1 cellular context compared by ENCODE assay signal in genomic region chr12:132660047-132660446, GRCh38.
TF ChIP-seq lines count a peak whose summit lies in the region.

No MANE protein-coding gene starts in this region.

TF ChIP-seq in HepG2, 621 proteins besides CTCF, POLR2A, EP300 and RAD21:
- TF ChIP-seq ZNF317 (CRISPR knock-in tag; IDR thresholded peaks at IDR 0.05) (no peak), ZFYVE20 (CRISPR knock-in tag; IDR thresholded peaks at IDR 0.05; ENCODE audit: borderline replicate concordance, low read depth) (no peak), BRD4 (CRISPR knock-in tag; IDR thresholded peaks at IDR 0.05) (no peak), ZNF670 (CRISPR knock-in tag; IDR thresholded peaks at IDR 0.05; ENCODE audit: borderline replicate concordance) (no peak)
- TF ChIP-seq, protein P1, sequence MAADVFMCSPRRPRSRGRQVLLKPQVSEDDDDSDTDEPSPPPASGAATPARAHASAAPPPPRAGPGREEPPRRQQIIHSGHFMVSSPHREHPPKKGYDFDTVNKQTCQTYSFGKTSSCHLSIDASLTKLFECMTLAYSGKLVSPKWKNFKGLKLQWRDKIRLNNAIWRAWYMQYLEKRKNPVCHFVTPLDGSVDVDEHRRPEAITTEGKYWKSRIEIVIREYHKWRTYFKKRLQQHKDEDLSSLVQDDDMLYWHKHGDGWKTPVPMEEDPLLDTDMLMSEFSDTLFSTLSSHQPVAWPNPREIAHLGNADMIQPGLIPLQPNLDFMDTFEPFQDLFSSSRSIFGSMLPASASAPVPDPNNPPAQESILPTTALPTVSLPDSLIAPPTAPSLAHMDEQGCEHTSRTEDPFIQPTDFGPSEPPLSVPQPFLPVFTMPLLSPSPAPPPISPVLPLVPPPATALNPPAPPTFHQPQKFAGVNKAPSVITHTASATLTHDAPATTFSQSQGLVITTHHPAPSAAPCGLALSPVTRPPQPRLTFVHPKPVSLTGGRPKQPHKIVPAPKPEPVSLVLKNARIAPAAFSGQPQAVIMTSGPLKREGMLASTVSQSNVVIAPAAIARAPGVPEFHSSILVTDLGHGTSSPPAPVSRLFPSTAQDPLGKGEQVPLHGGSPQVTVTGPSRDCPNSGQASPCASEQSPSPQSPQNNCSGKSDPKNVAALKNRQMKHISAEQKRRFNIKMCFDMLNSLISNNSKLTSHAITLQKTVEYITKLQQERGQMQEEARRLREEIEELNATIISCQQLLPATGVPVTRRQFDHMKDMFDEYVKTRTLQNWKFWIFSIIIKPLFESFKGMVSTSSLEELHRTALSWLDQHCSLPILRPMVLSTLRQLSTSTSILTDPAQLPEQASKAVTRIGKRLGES (CRISPR knock-in tag; IDR thresholded peaks at IDR 0.05; ENCODE audit: borderline replicate concordance): no peak
